7 cellular contexts compared by ENCODE assay signal in the genomic region with DNA sequence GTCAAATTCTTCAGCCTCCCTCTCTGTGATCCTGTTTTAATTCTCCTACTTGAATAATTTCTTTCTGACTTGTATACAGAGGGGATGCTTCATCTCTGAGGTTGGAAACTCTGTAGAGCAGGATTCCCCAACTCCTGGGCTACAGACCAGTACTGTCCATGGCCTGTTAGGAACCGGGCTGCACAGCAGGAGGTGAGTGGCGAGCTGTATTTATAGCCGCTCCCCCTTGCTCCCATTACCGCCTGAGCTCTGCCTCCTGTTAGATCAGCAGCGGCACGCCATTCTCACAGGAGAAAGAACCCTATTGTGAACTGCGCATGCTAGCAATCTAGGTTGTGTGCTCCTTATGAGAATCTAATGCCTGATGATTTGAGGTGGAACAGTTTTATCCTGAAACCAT. TPM values are rescaled to one million over a fixed set of nuclear protein-coding genes. Genes with fewer than 3 reads are reported as not detected.
"Had no signal": no experiment of that assay in that cellular context is flagged by ENCODE, and none has a peak within 500 bp of the region (broad histone marks: within the 10 kb centered on the region; RNA-seq: fewer than 3 reads in every experiment).

No MANE protein-coding gene starts in this region.

RNA-seq across cellular contexts. Expression of gene USP6, which starts 59.2 kb away (rescaled TPM):
- total RNA-seq: GM23248 had no signal

RNA-seq across cellular contexts. Expression of gene SCIMP, which starts 59.6 kb away (rescaled TPM):
- total RNA-seq: GM23248, GM23338, H1, H4, H7, H9, HFFc6 had no signal
- polyA plus RNA-seq: H1 had no signal
